Comparison of ENCODE assay signal across 8 cellular contexts in the genomic region with DNA sequence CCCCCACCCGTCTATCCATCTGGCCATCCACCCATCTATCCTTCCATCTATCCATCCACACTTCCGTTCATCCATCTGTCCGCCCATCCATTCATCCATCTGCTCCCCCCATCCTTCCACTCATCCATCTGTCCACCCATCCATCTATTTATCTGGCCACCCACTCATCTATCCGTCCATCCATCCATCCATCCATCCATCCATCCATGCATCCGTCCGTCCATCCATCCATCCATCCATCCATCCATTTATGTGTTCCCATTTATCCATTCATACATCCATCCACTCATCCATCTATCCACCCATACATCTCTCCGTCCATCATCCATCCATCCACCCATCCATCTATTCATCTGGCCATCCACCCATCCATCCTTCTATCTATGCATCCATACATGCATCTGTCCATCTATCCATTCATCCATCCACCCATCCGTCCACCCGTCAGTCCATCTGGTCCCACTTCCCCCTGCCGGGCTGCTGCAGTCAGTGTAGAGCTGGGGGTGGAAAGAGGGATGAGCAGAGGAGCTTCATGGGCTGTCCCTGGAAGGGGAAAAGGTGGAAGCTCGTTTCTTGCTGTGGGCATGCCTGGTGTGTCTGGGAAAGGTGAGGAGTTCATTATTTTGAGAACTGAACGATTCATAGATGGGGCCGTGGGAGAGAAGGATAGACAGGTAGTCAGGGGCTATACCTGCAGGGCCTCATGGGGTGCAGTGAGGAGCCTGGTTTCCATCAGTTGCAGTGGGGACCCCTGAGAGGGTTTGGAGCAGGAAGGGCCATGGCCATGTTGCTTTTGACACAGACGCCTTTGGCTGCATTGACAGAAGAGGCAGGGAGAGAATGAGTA. TPM values are rescaled to one million over a fixed set of nuclear protein-coding genes. Genes with fewer than 3 reads are reported as not detected.
DNase-seq lines count a peak whose midpoint lies in the region; ATAC-seq and TF ChIP-seq lines count a peak whose summit lies in the region.

No MANE protein-coding gene starts in this region.

- H3K9me3 ChIP-seq in DOHH2 (ENCODE audit: control insufficient read depth, insufficient read depth, low read length) (no peaks in the 10 kb centered on the region), SJSA1 (replicated peaks) (no peaks in the 10 kb centered on the region), psoas muscle (no peaks in the 10 kb centered on the region)

- intact Hi-C loops in psoas muscle (cut with DNase I): loop anchor here in 1 of 2 donors (10.0 kb wide), 2 partner anchors 57 to 693 kb away; a partner anchor contains a TSS

- no peaks in the 10 kb centered on the region for H4K20me1 ChIP-seq in DOHH2 (ENCODE audit: control insufficient read depth, insufficient read depth, low read depth, low read length)

- H3K36me3 ChIP-seq in DOHH2 (ENCODE audit: control insufficient read depth, low read length) (peaks cover 2% of the 10 kb centered on the region; the same call in 1 of the 2 replicates), SJSA1 (peaks cover 3% of the 10 kb centered on the region; the same call in 1 of the 2 replicates), psoas muscle (ENCODE audit: insufficient read depth in 1 of 2, low read depth in 1 of 2) (peaks cover 5 to 17% of the 10 kb centered on the region in 2 donors)

- 76% methylated on average over 14 of the region's 14 CpGs for WGBS in psoas muscle, 3 donors

- H3K79me2 ChIP-seq in DOHH2 (ENCODE audit: control insufficient read depth, low read length): peaks cover 11% of the 10 kb centered on the region

- H3K4me1 ChIP-seq in DOHH2 (ENCODE audit: control insufficient read depth, low read length): peaks cover 22% of the 10 kb centered on the region
- H3K4me1 ChIP-seq in SJSA1 (replicated peaks): peaks cover 16% of the 10 kb centered on the region
- H3K4me1 ChIP-seq in psoas muscle: peaks cover 15% of the 10 kb centered on the region

- no peaks in the 10 kb centered on the region for H3F3A ChIP-seq in DOHH2 (ENCODE audit: control insufficient read depth, insufficient read depth)

- DNase-seq in SJSA1 (ENCODE audit: low read depth in 1 of 2, low spot score in 2 of 2) (no peak), fibroblast of mammary gland (ENCODE audit: low read depth) (no peak), psoas muscle (no peak), NCI-H2196 (lab: John Stamatoyannopoulos, UW; ENCODE audit: unreplicated experiment) (no peak)

- no peaks in the 10 kb centered on the region for H3K9me2 ChIP-seq in DOHH2 (replicated peaks; ENCODE audit: control insufficient read depth, low read length)

- H3K4me3 ChIP-seq in DOHH2 (ENCODE audit: low read length) (peak overlapping the region; percentile 97), SJSA1 (peak overlapping the region; percentile 63; the same call in 1 of the 2 replicates), fibroblast of mammary gland (ENCODE audit: control insufficient read depth, low read depth, low read length) (peak overlapping the region; percentile 98), psoas muscle (peak overlapping the region; percentile 83)

- TF ChIP-seq CTCF in DOHH2 (IDR thresholded peaks at IDR 0.05; ENCODE audit: low read depth, low read length, poor library complexity, severe bottlenecking) (no peak), fibroblast of mammary gland (conservative IDR thresholded peaks at IDR 0.05; ENCODE audit: control insufficient read depth, insufficient read depth, low read depth, low read length) (no peak), psoas muscle (IDR thresholded peaks at IDR 0.05) (no peak)

- ATAC-seq in psoas muscle: no peak
- ATAC-seq in HG03442 (IDR thresholded peaks at IDR 0.05; ENCODE audit: unreplicated experiment): no peak
- no peak for ATAC-seq in GM18873 (IDR thresholded peaks at IDR 0.05; ENCODE audit: low FRiP score, unreplicated experiment)
- ATAC-seq in HG03159 (IDR thresholded peaks at IDR 0.05; ENCODE audit: unreplicated experiment): no peak

- H3K27me3 ChIP-seq in DOHH2 (ENCODE audit: control insufficient read depth, low read length): 0 out of 2 replicates have a peak, but pooled peaks cover 2% of the 10 kb centered on the region
- H3K27me3 ChIP-seq in SJSA1 (replicated peaks): no peaks in the 10 kb centered on the region
- no peaks in the 10 kb centered on the region for H3K27me3 ChIP-seq in psoas muscle (ENCODE audit: insufficient read depth in 3 of 3, low read length in 2 of 3)

- H3K4me2 ChIP-seq in DOHH2 (ENCODE audit: low read length): peak overlapping the region; percentile 98; the same call in 1 of the 2 replicates

- no peak overlapping the region for H3K27ac ChIP-seq in DOHH2 (ENCODE audit: low read depth, low read length)
- no peak overlapping the region for H3K27ac ChIP-seq in SJSA1
- no peak overlapping the region for H3K27ac ChIP-seq in psoas muscle

RNA-seq across cellular contexts. Expression of a gene that starts 0.8 kb away (rescaled TPM):
- 2.1 and 5.2 TPM in 2 replicates for total RNA-seq in SJSA1 (2014; rRNA removed; shearing (Covaris generic))
- total RNA-seq in psoas muscle: 1 to 10 TPM; 4.5 to 6.2 (median 4.6) TPM
- polyA plus RNA-seq in psoas muscle: 10 to 100 TPM in 2 of 3 donors, 1 to 10 TPM in 1; 4.7 to 15.6 (median 11.7) TPM

RNA-seq across cellular contexts. Expression of a gene that starts 1.4 kb away (rescaled TPM):
- 48.9 and 58.3 TPM in 2 replicates for total RNA-seq in SJSA1 (2014; rRNA removed; shearing (Covaris generic))
- total RNA-seq in psoas muscle: 100 to 1,000 TPM; 103 to 133 (median 119) TPM
- polyA plus RNA-seq in psoas muscle: 100 to 1,000 TPM; 138 to 245 (median 234) TPM

RNA-seq across cellular contexts. Expression of a gene that starts 8.4 kb away (rescaled TPM):
- total RNA-seq in SJSA1 (2014; rRNA removed; shearing (Covaris generic)): 527 and 600 TPM in 2 replicates
- 100 to 1,000 TPM; 440 to 572 (median 473) TPM for total RNA-seq in psoas muscle
- 100 to 1,000 TPM; 647 to 814 (median 648) TPM for polyA plus RNA-seq in psoas muscle

RNA-seq across cellular contexts. Expression of a gene that starts 38.3 kb away (rescaled TPM):
- total RNA-seq in SJSA1 (2014; rRNA removed; shearing (Covaris generic)): 95.6 and 116 TPM in 2 replicates
- 10 to 100 TPM; 61.0 to 97.1 (median 73.8) TPM for total RNA-seq in psoas muscle
- polyA plus RNA-seq in psoas muscle: 100 to 1,000 TPM in 1 of 3 donors, 10 to 100 TPM in 2; 58.6 to 127 (median 83.3) TPM

RNA-seq across cellular contexts. Expression of a gene that starts 38.8 kb away (rescaled TPM):
- total RNA-seq in SJSA1 (2014; rRNA removed; shearing (Covaris generic)): not detected in 2 replicates
- not detected for total RNA-seq in psoas muscle
- polyA plus RNA-seq in psoas muscle: not detected
